17 cellular contexts compared by ENCODE assay signal in genomic region chr2:172922294-172922693, GRCh38.
"Had no signal": no experiment of that assay in that cellular context is flagged by ENCODE, and none has a peak within 500 bp of the region (broad histone marks: within the 10 kb centered on the region; RNA-seq: fewer than 3 reads in every experiment).

No MANE protein-coding gene starts in this region.

- DNase-seq: activated CD4-positive, alpha-beta T cell treated with anti-CD3 and anti-CD28 coated beads, Interleukin-2, amount 50 U/mL, for 1 hour; activated CD4-positive, CD25-positive, alpha-beta regulatory T cell treated with anti-CD3 and anti-CD28 coated beads, Interleukin-2, amount 50 U/mL, for 72 hours; activated CD8-positive, alpha-beta memory T cell treated with anti-CD3 and anti-CD28 coated beads for 24 hours; activated CD8-positive, alpha-beta memory T cell treated with anti-CD3 and anti-CD28 coated beads, Interleukin-2, amount 50 U/mL, for 48 hours; activated gamma-delta T cell treated with Interleukin-2 at 50 U/mL for 16 hours; activated T-cell treated with anti-CD3 and anti-CD28 coated beads, Interleukin-2, amount 50 U/mL, for 72 hours; cortex of kidney; effector CD4-positive, alpha-beta T cell; heart left ventricle; natural killer cell; stimulated activated CD4-positive, alpha-beta T cell treated with anti-CD3 and anti-CD28 coated beads, Interleukin-2, amount 100 ng/mL, for 24 hours; stimulated activated naive CD4-positive, alpha-beta T cell treated with Interleukin-2 at 50 U/mL for 16 hours; SW 1271; T-helper 2 cell; thyroid gland had no signal

- H3K4me3 ChIP-seq: esophagus muscularis mucosa, gastroesophageal sphincter, heart left ventricle, thyroid gland had no signal

- ATAC-seq: activated T-cell treated with anti-CD3 and anti-CD28 coated beads, Interleukin-2, amount 50 U/mL, for 72 hours; gastroesophageal sphincter; heart left ventricle; natural killer cell had no signal
